8 cellular contexts compared by ENCODE assay signal in the genomic region with DNA sequence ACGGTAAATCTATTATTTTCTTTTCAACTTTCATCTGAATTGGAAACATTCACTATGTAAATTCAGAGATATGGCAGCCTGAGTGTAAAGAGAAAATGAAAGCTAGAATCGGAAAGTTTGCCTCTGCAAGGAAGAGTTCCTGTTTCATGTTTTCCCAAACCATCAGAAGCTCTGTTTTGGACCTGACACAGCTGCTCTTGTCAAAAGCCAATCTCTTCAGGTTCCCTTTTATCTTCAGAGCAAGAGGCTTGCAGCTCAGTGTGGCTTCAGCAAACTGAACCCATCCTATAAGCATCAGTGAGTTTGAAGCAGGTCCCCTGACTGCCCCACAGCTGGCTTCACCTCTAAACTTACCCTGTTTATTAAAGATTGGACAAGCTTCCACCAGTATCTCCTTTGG.
DNase-seq lines count a peak whose midpoint lies in the region; ATAC-seq and TF ChIP-seq lines count a peak whose summit lies in the region.

No MANE protein-coding gene starts in this region.

- ATAC-seq in GM21619 (IDR thresholded peaks at IDR 0.05; ENCODE audit: unreplicated experiment): peak; percentile 85
- ATAC-seq in lower lobe of right lung: peak; percentile 35 to 44

- in situ Hi-C loops in GM13977 (cut with MboI; ENCODE audit: low pct_unique_long_range_greater_than_20kb, low sequenced_read_pairs, unreplicated experiment): no loop called here
- in situ Hi-C loops in KBM-7 (cut with MboI; ENCODE audit: low pct_unique_long_range_greater_than_20kb, low sequenced_read_pairs): no loop called here

- no peak overlapping the region for H3K4me3 ChIP-seq in KMS-11 (IDR thresholded peaks at IDR 0.05; ENCODE audit: insufficient read depth, low read depth, low read length)
- peak overlapping the region; percentile 39 for H3K4me3 ChIP-seq in lower lobe of right lung

- H2AFZ ChIP-seq in KMS-11 (ENCODE audit: low read depth): peak overlapping the region; percentile 66

- H4K20me1 ChIP-seq in KMS-11 (ENCODE audit: insufficient read depth): no peaks in the 10 kb centered on the region

- H3K36me3 ChIP-seq in KMS-11 (ENCODE audit: insufficient read depth): no peaks in the 10 kb centered on the region
- H3K36me3 ChIP-seq in lower lobe of right lung: no peaks in the 10 kb centered on the region

- H3K9ac ChIP-seq in KMS-11: peak overlapping the region; percentile 41

- TF ChIP-seq CTCF in GM13977 (IDR thresholded peaks at IDR 0.05; ENCODE audit: extremely low read depth, insufficient read depth, missing control alignments): no peak
- no peak for TF ChIP-seq CTCF in KMS-11 (conservative IDR thresholded peaks at IDR 0.05; ENCODE audit: low read depth, low read length)
- no peak for TF ChIP-seq CTCF in lower lobe of right lung (IDR thresholded peaks at IDR 0.05)

- H3K4me1 ChIP-seq in KMS-11 (ENCODE audit: low read depth, poor library complexity, severe bottlenecking) (peaks cover 18% of the 10 kb centered on the region), lower lobe of right lung (peaks cover 7% of the 10 kb centered on the region)

- H3K4me2 ChIP-seq in KMS-11: peak overlapping the region; percentile 36

- DNase-seq in GM13977 (ENCODE audit: low spot score): peak; percentile 5
- no peak for DNase-seq in lower lobe of right lung
- no peak for DNase-seq in HuH-7 (ENCODE audit: low spot score)
- no peak for DNase-seq in NCI-H2081 treated with DMSO at 0.1 percent for 48 hours (lab: John Stamatoyannopoulos, UW)
- DNase-seq in KBM-7: no peak
- DNase-seq in DMS153 (lab: John Stamatoyannopoulos, UW): no peak

- intact Hi-C loops in lower lobe of right lung (cut with DNase I): no loop called here

- H3K27ac ChIP-seq in KMS-11 (peak overlapping the region; percentile 41; the same call in 1 of the 2 replicates), lower lobe of right lung (peak overlapping the region; percentile 39)

- H3K79me2 ChIP-seq in KMS-11 (ENCODE audit: insufficient read depth, low read depth): no peaks in the 10 kb centered on the region

- no peaks in the 10 kb centered on the region for H3K9me3 ChIP-seq in lower lobe of right lung

- H3K27me3 ChIP-seq in KMS-11 (ENCODE audit: insufficient read depth, low read depth) (no peaks in the 10 kb centered on the region), lower lobe of right lung (ENCODE audit: low read depth) (no peaks in the 10 kb centered on the region)
